In genomic region chr18:74617486-74617885, GRCh38 we compare ENCODE assay signal across 17 cellular contexts.
"Had no signal": no experiment of that assay in that cellular context is flagged by ENCODE, and none has a peak within 500 bp of the region (broad histone marks: within the 10 kb centered on the region; RNA-seq: fewer than 3 reads in every experiment).

No MANE protein-coding gene starts in this region.

- H3K9me3 Mint-ChIP-seq: effector memory CD8-positive, alpha-beta T cell; naive thymus-derived CD8-positive, alpha-beta T cell had no signal

- H3K4me1 Mint-ChIP-seq: endodermal cell had no signal

- H3K4me3 Mint-ChIP-seq: effector memory CD8-positive, alpha-beta T cell; endodermal cell; mesothelial cell of epicardium; naive B cell; naive thymus-derived CD8-positive, alpha-beta T cell had no signal

- H3K27ac Mint-ChIP-seq: effector memory CD8-positive, alpha-beta T cell; endodermal cell; mesothelial cell of epicardium; naive B cell; naive thymus-derived CD8-positive, alpha-beta T cell had no signal

- ATAC-seq: effector memory CD8-positive, alpha-beta T cell; foreskin keratinocyte; gastroesophageal sphincter; left cardiac atrium; left lung; left ventricle myocardium superior; lower lobe of right lung; mucosa of descending colon; naive thymus-derived CD8-positive, alpha-beta T cell had no signal

- DNase-seq: effector CD8-positive, alpha-beta T cell; effector memory CD8-positive, alpha-beta T cell; endodermal cell; foreskin keratinocyte; head of caudate nucleus; heart right ventricle; hippocampal formation; left cardiac atrium; left lung; left ventricle myocardium superior; lower lobe of right lung; mesenchymal stem cell; mucosa of descending colon; naive B cell; naive thymus-derived CD8-positive, alpha-beta T cell had no signal

- H3K27me3 Mint-ChIP-seq: effector memory CD8-positive, alpha-beta T cell; naive B cell; naive thymus-derived CD8-positive, alpha-beta T cell had no signal

- H3K36me3 Mint-ChIP-seq: mesothelial cell of epicardium, naive B cell had no signal
